ENCODE assay signal across 32 cellular contexts in the genomic region with DNA sequence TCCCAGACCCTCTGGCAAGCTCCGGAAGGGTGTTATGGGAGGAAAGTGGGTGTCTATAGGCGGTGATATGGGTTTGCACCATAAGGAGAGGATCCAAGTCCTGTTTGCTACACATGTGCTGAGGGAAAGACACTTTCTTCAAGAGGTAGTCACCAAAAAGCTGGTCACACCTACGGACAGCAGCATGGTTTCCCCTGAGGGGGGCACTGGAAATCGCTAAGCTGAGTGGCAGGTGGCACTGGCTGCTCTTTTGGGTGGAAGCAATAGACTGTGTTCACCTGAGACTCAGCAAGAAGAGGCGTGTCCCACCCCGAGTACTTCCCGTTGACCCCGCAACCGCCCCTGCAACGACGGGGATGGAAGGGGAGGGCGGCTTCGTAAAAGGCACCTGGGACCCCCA. TPM values are rescaled to one million over a fixed set of nuclear protein-coding genes. Genes with fewer than 3 reads are reported as not detected.
"Had no signal": no experiment of that assay in that cellular context is flagged by ENCODE, and none has a peak within 500 bp of the region (broad histone marks: within the 10 kb centered on the region; RNA-seq: fewer than 3 reads in every experiment).

No MANE protein-coding gene starts in this region.

- H3K27ac Mint-ChIP-seq: activated CD8-positive, alpha-beta T cell treated with anti-CD3 and anti-CD28 coated beads for 36 hours; activated T-helper 17 cell treated with anti-CD3 and anti-CD28 coated beads, Interleukin-2, amount 50 U/mL, for 72 hours; immature natural killer cell; mesothelial cell of epicardium; naive B cell had no signal

- FAIRE-seq: astrocyte, kidney, urothelium cell line had no signal

- H3K27me3 ChIP-seq: testis had no signal

- H3K9me3 Mint-ChIP-seq: activated CD8-positive, alpha-beta T cell treated with anti-CD3 and anti-CD28 coated beads for 36 hours; activated T-cell treated with anti-CD3 and anti-CD28 coated beads, Interleukin-2, amount 50 U/mL, for 4 hours; activated T-helper 17 cell treated with anti-CD3 and anti-CD28 coated beads, Interleukin-2, amount 50 U/mL, for 72 hours; immature natural killer cell had no signal

- ATAC-seq: activated CD4-positive, CD25-positive, alpha-beta regulatory T cell treated with anti-CD3 and anti-CD28 coated beads, Interleukin-2, amount 50 U/mL, for 24 hours; activated CD8-positive, alpha-beta T cell treated with anti-CD3 and anti-CD28 coated beads for 36 hours; activated T-cell treated with anti-CD3 and anti-CD28 coated beads, Interleukin-2, amount 50 U/mL, for 4 hours; activated T-helper 17 cell treated with anti-CD3 and anti-CD28 coated beads, Interleukin-2, amount 50 U/mL, for 72 hours; foreskin keratinocyte; left colon; right lobe of liver; stimulated activated naive CD8-positive, alpha-beta T cell treated with anti-CD3 and anti-CD28 coated beads, Interleukin-15, Interleukin-2, amounts not matched to agents 100 U/mL and 50 U/mL, for 24 hours had no signal

- H3K4me3 Mint-ChIP-seq: activated CD8-positive, alpha-beta T cell treated with anti-CD3 and anti-CD28 coated beads for 36 hours; activated T-cell treated with anti-CD3 and anti-CD28 coated beads, Interleukin-2, amount 50 U/mL, for 4 hours; activated T-helper 17 cell treated with anti-CD3 and anti-CD28 coated beads, Interleukin-2, amount 50 U/mL, for 72 hours; immature natural killer cell; mesothelial cell of epicardium had no signal

- H3K4me1 ChIP-seq: foreskin keratinocyte had no signal

- H3K4me3 ChIP-seq: esophagus muscularis mucosa, right lobe of liver, testis, transverse colon had no signal

- H3K27ac ChIP-seq: brain microvascular endothelial cell, esophagus muscularis mucosa, foreskin keratinocyte, right lobe of liver, testis, transverse colon had no signal

- H3K9me3 ChIP-seq: esophagus muscularis mucosa, right lobe of liver, testis, transverse colon had no signal

- H3K36me3 Mint-ChIP-seq: immature natural killer cell, mesothelial cell of epicardium had no signal

- H3K4me1 Mint-ChIP-seq: activated T-helper 17 cell treated with anti-CD3 and anti-CD28 coated beads, Interleukin-2, amount 50 U/mL, for 72 hours; immature natural killer cell had no signal

- H3K36me3 ChIP-seq: brain microvascular endothelial cell, esophagus muscularis mucosa, heart right ventricle, right lobe of liver, transverse colon had no signal

- DNase-seq: activated CD4-positive, alpha-beta T cell treated with anti-CD3 and anti-CD28 coated beads for 48 hours; activated CD8-positive, alpha-beta T cell treated with anti-CD3 and anti-CD28 coated beads for 36 hours; activated gamma-delta T cell treated with Interleukin-2 at 50 U/mL for 16 hours; activated naive CD4-positive, alpha-beta T cell treated with anti-CD3 and anti-CD28 coated beads, Interleukin-2, amount 50 U/mL, for 16 hours; activated T-cell treated with anti-CD3 and anti-CD28 coated beads, Interleukin-2, amount 50 U/mL, for 4 hours; amniotic stem cell; brain microvascular endothelial cell; cortex of kidney; foreskin keratinocyte; heart right ventricle; immature natural killer cell; kidney; left colon; mammary epithelial cell; naive B cell; occipital lobe; right lobe of liver; stimulated activated CD4-positive, alpha-beta T cell treated with anti-CD3 and anti-CD28 coated beads, Interleukin-4, amount 100 ng/mL, for 1 hour; stimulated activated naive CD8-positive, alpha-beta T cell treated with anti-CD3 and anti-CD28 coated beads, Interleukin-15, Interleukin-2, amounts not matched to agents 100 U/mL and 50 U/mL, for 24 hours; T-helper 1 cell; testis; transverse colon had no signal

RNA-seq across cellular contexts. Expression of gene FOXI2, which starts 1.8 kb away (rescaled TPM):
- total RNA-seq: activated CD8-positive, alpha-beta T cell treated with anti-CD3 and anti-CD28 coated beads for 36 hours; activated T-cell treated with anti-CD3 and anti-CD28 coated beads, Interleukin-2, amount 50 U/mL, for 4 hours; activated T-helper 17 cell treated with anti-CD3 and anti-CD28 coated beads, Interleukin-2, amount 50 U/mL, for 72 hours; astrocyte; cerebellum; foreskin keratinocyte; glomerular endothelial cell; left colon; mammary epithelial cell; mesothelial cell of epicardium; occipital lobe; right lobe of liver; skeletal muscle tissue had no signal
- polyA plus RNA-seq: foreskin keratinocyte, immature natural killer cell, mammary epithelial cell, neural cell had no signal
